30 cellular contexts compared by ENCODE assay signal in the genomic region with DNA sequence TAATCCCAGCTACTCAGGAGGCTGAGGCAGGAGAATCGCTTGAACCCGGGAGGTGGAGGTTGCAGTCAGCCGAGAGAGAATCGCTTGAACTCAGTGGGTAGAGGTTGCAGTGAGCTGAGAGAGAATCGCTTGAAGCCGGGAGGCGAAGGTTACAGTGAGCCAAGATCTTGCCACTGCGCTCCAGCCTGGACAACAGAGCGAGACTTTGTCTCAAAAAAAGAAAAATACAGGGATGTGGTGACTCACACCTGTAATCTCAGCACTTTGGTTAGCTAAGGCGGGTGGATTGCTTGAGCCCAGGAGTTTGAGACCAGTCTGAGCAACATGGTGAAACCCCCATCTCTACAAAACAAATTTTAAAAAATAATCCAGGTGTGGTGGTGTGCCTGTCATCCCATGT.
"Had no signal": no experiment of that assay in that cellular context is flagged by ENCODE, and none has a peak within 500 bp of the region (broad histone marks: within the 10 kb centered on the region; RNA-seq: fewer than 3 reads in every experiment).

No MANE protein-coding gene starts in this region.

- ATAC-seq: left lung; mucosa of descending colon; natural killer cell treated with Interleukin-12 subunit alpha and Interleukin-12 subunit beta and Interleukin-15 and Interleukin-18, amount 100 ng/mL, for 72 hours; psoas muscle; right cardiac atrium; stimulated activated effector memory CD8-positive, alpha-beta T cell treated with anti-CD3 and anti-CD28 coated beads, Interleukin-12 subunit alpha, Interleukin-12 subunit beta, amount 100 ng/mL, for 72 hours had no signal

- H3K4me3 Mint-ChIP-seq: dendritic cell treated with granulocyte-macrophage colony-stimulating factor and Interleukin-4, amounts not matched to agents 40 ng/mL and 50 ng/mL, for 4 days; endodermal cell; immature natural killer cell; mesothelial cell of epicardium; natural killer cell treated with Interleukin-12 subunit alpha and Interleukin-12 subunit beta and Interleukin-15 and Interleukin-18, amount 100 ng/mL, for 72 hours; stimulated activated effector memory CD8-positive, alpha-beta T cell treated with anti-CD3 and anti-CD28 coated beads, Interleukin-12 subunit alpha, Interleukin-12 subunit beta, amount 100 ng/mL, for 72 hours had no signal

- H3K27ac ChIP-seq: colonic mucosa, esophagus squamous epithelium, left lung, ovary, psoas muscle, sigmoid colon, stomach, thyroid gland, vagina had no signal

- DNase-seq: colonic mucosa; effector CD8-positive, alpha-beta T cell; endodermal cell; erythroblast; esophagus squamous epithelium; hypothalamus; immature natural killer cell; left lung; mesenchymal stem cell; mucosa of descending colon; naive B cell; nucleus accumbens; ovary; posterior cingulate gyrus; psoas muscle; right cardiac atrium; sigmoid colon; stimulated activated CD4-positive, alpha-beta T cell treated with anti-CD3 and anti-CD28 coated beads, Interleukin-2, amount 100 ng/mL, for 24 hours; stimulated activated CD4-positive, alpha-beta T cell treated with anti-CD3 and anti-CD28 coated beads, Interleukin-4, amount 100 ng/mL, for 24 hours; stimulated activated naive CD4-positive, alpha-beta T cell treated with Interleukin-2 at 50 U/mL for 16 hours; stomach; thyroid gland; trophoblast cell had no signal

- H3K36me3 Mint-ChIP-seq: immature natural killer cell; naive B cell; natural killer cell treated with Interleukin-12 subunit alpha and Interleukin-12 subunit beta and Interleukin-15 and Interleukin-18, amount 100 ng/mL, for 72 hours had no signal

- H3K4me1 Mint-ChIP-seq: endodermal cell had no signal

- H3K27ac Mint-ChIP-seq: dendritic cell treated with granulocyte-macrophage colony-stimulating factor and Interleukin-4, amounts not matched to agents 40 ng/mL and 50 ng/mL, for 4 days; endodermal cell; mesothelial cell of epicardium; natural killer cell treated with Interleukin-12 subunit alpha and Interleukin-12 subunit beta and Interleukin-15 and Interleukin-18, amount 100 ng/mL, for 72 hours; stimulated activated effector memory CD8-positive, alpha-beta T cell treated with anti-CD3 and anti-CD28 coated beads, Interleukin-12 subunit alpha, Interleukin-12 subunit beta, amount 100 ng/mL, for 72 hours had no signal

- H3K9me3 Mint-ChIP-seq: dendritic cell treated with granulocyte-macrophage colony-stimulating factor and Interleukin-4, amounts not matched to agents 40 ng/mL and 50 ng/mL, for 4 days; endodermal cell; immature natural killer cell; mesothelial cell of epicardium; naive B cell; natural killer cell treated with Interleukin-12 subunit alpha and Interleukin-12 subunit beta and Interleukin-15 and Interleukin-18, amount 100 ng/mL, for 72 hours; stimulated activated effector memory CD8-positive, alpha-beta T cell treated with anti-CD3 and anti-CD28 coated beads, Interleukin-12 subunit alpha, Interleukin-12 subunit beta, amount 100 ng/mL, for 72 hours had no signal

- H3K4me3 ChIP-seq: colonic mucosa, esophagus squamous epithelium, left lung, mucosa of descending colon, ovary, psoas muscle, sigmoid colon, stomach, thyroid gland, vagina had no signal

- H3K36me3 ChIP-seq: colonic mucosa, esophagus squamous epithelium, left lung, ovary, sigmoid colon, stomach, thyroid gland, vagina had no signal

- H3K27me3 ChIP-seq: colonic mucosa, esophagus squamous epithelium, left lung, ovary, sigmoid colon, stomach, thyroid gland, vagina had no signal

- H3K9me3 ChIP-seq: colonic mucosa, esophagus squamous epithelium, left lung, mucosa of descending colon, ovary, psoas muscle, sigmoid colon, stomach, thyroid gland, vagina had no signal

- FAIRE-seq: frontal cortex, keratinocyte had no signal

- H3K4me1 ChIP-seq: colonic mucosa had no signal

- H3K27me3 Mint-ChIP-seq: dendritic cell treated with granulocyte-macrophage colony-stimulating factor and Interleukin-4, amounts not matched to agents 40 ng/mL and 50 ng/mL, for 4 days; naive B cell; natural killer cell treated with Interleukin-12 subunit alpha and Interleukin-12 subunit beta and Interleukin-15 and Interleukin-18, amount 100 ng/mL, for 72 hours had no signal
